Comparison of ENCODE assay signal across 16 cellular contexts in genomic region chr10:12412671-12413368, GRCh38.
A peak's percentile ranks its signal among the peaks of the same experiment; 100 is the strongest.
DNase-seq lines count a peak whose midpoint lies in the region; ATAC-seq and TF ChIP-seq lines count a peak whose summit lies in the region.
"Had no signal": no experiment of that assay in that cellular context is flagged by ENCODE, and none has a peak within 500 bp of the region (broad histone marks: within the 10 kb centered on the region; RNA-seq: fewer than 3 reads in every experiment).

No MANE protein-coding gene starts in this region.

- ATAC-seq in CD8-positive, alpha-beta T cell: peak; percentile 70
- ATAC-seq in activated T-helper 17 cell treated with anti-CD3 and anti-CD28 coated beads, Interleukin-2, amount 50 U/mL, for 72 hours (replicated peaks): peak; percentile 94
- ATAC-seq in HG03175 (IDR thresholded peaks at IDR 0.05; ENCODE audit: unreplicated experiment) (no peak), HG02678 (IDR thresholded peaks at IDR 0.05; ENCODE audit: unreplicated experiment) (no peak)
- ATAC-seq: foreskin keratinocyte, PC-3 had no signal

- in situ Hi-C loops in brain microvascular endothelial cell (cut with HindIII; ENCODE audit: low pct_ligation_motif_present, low sequenced_read_pairs): no loop called here

- no peaks in the 10 kb centered on the region for H3K36me3 ChIP-seq in CD8-positive, alpha-beta T cell (ENCODE audit: insufficient read depth, low read length)
- no peaks in the 10 kb centered on the region for H3K36me3 ChIP-seq in brain microvascular endothelial cell (replicated peaks)
- H3K36me3 ChIP-seq: right atrium auricular region had no signal

- H3K27ac Mint-ChIP-seq in CD8-positive, alpha-beta T cell: peak overlapping the region; percentile 8
- H3K27ac Mint-ChIP-seq in activated T-helper 17 cell treated with anti-CD3 and anti-CD28 coated beads, Interleukin-2, amount 50 U/mL, for 72 hours: peak overlapping the region; percentile 1

- TF ChIP-seq CTCF in CD8-positive, alpha-beta T cell (IDR thresholded peaks at IDR 0.05): no peak
- no peak for TF ChIP-seq CTCF in brain microvascular endothelial cell (IDR thresholded peaks at IDR 0.05; ENCODE audit: low read depth, low read length, missing control alignments)

- intact Hi-C loops in CD8-positive, alpha-beta T cell (cut with DNase I, micrococcal nuclease): no loop called here

- no peaks in the 10 kb centered on the region for H3K9me3 ChIP-seq in CD8-positive, alpha-beta T cell (ENCODE audit: low read length)
- H3K9me3 ChIP-seq: MG63, right atrium auricular region had no signal

- no peak overlapping the region for H3K4me3 ChIP-seq in CD8-positive, alpha-beta T cell (ENCODE audit: low read depth, low read length)
- no peak overlapping the region for H3K4me3 ChIP-seq in brain microvascular endothelial cell (ENCODE audit: low read depth, low read length)
- H3K4me3 ChIP-seq: MG63, right atrium auricular region had no signal

- POLR2A ChIA-PET in CD8-positive, alpha-beta T cell (lab: Charles Lee): no interaction called here

- H3K36me3 Mint-ChIP-seq in CD8-positive, alpha-beta T cell: peaks cover 4% of the 10 kb centered on the region
- H3K36me3 Mint-ChIP-seq in activated T-helper 17 cell treated with anti-CD3 and anti-CD28 coated beads, Interleukin-2, amount 50 U/mL, for 72 hours (ENCODE audit: low read depth): no peaks in the 10 kb centered on the region

- no peaks in the 10 kb centered on the region for H3K27me3 Mint-ChIP-seq in CD8-positive, alpha-beta T cell (ENCODE audit: low read depth)
- H3K27me3 Mint-ChIP-seq in activated T-helper 17 cell treated with anti-CD3 and anti-CD28 coated beads, Interleukin-2, amount 50 U/mL, for 72 hours: no peaks in the 10 kb centered on the region

- no peak overlapping the region for H3K4me3 Mint-ChIP-seq in CD8-positive, alpha-beta T cell
- no peak overlapping the region for H3K4me3 Mint-ChIP-seq in activated T-helper 17 cell treated with anti-CD3 and anti-CD28 coated beads, Interleukin-2, amount 50 U/mL, for 72 hours

- peaks cover 3% of the 10 kb centered on the region for H3K9me3 Mint-ChIP-seq in CD8-positive, alpha-beta T cell
- H3K9me3 Mint-ChIP-seq in activated T-helper 17 cell treated with anti-CD3 and anti-CD28 coated beads, Interleukin-2, amount 50 U/mL, for 72 hours: peaks cover 5% of the 10 kb centered on the region

- H3K4me1 ChIP-seq in CD8-positive, alpha-beta T cell (ENCODE audit: insufficient read depth, low read length): peaks cover 22% of the 10 kb centered on the region
- H3K4me1 ChIP-seq: foreskin keratinocyte had no signal

- no peaks in the 10 kb centered on the region for H3K27me3 ChIP-seq in CD8-positive, alpha-beta T cell (ENCODE audit: insufficient read depth, low read length)
- H3K27me3 ChIP-seq in brain microvascular endothelial cell (replicated peaks): no peaks in the 10 kb centered on the region
- H3K27me3 ChIP-seq: MG63, right atrium auricular region had no signal

- H3K4me1 Mint-ChIP-seq in CD8-positive, alpha-beta T cell (ENCODE audit: low read depth): peaks cover 34% of the 10 kb centered on the region
- H3K4me1 Mint-ChIP-seq in activated T-helper 17 cell treated with anti-CD3 and anti-CD28 coated beads, Interleukin-2, amount 50 U/mL, for 72 hours: peaks cover 10% of the 10 kb centered on the region

- peak; percentile 2 to 52 (median 25) for DNase-seq in CD8-positive, alpha-beta T cell
- peak; percentile 16 to 79 for DNase-seq in NCI-H524 (lab: John Stamatoyannopoulos, UW)
- DNase-seq in stimulated activated CD4-positive, alpha-beta T cell treated with anti-CD3 and anti-CD28 coated beads, Interleukin-15, amount 100 ng/mL, for 24 hours: peak; percentile 65
- DNase-seq in brain microvascular endothelial cell: no peak
- no peak for DNase-seq in substantia nigra (lab: John Stamatoyannopoulos, UW)
- DNase-seq: DMS153; effector memory CD4-positive, alpha-beta T cell; foreskin keratinocyte; GOT3; kidney glomerular epithelial cell; MG63; PC-3 had no signal

- CTCF ChIA-PET in CD8-positive, alpha-beta T cell (lab: Charles Lee): no interaction called here

- no peak overlapping the region for H3K27ac ChIP-seq in CD8-positive, alpha-beta T cell (ENCODE audit: low read depth, low read length)
- no peak overlapping the region for H3K27ac ChIP-seq in brain microvascular endothelial cell
- no peak overlapping the region for H3K27ac ChIP-seq in substantia nigra (ENCODE audit: low read depth, low read length, poor library complexity, severe bottlenecking)
- H3K27ac ChIP-seq: foreskin keratinocyte, right atrium auricular region had no signal

Comparison
In these comparisons a context has a peak if more than half of its experiments do, and no peak if none do; other contexts are left out.
1. ATAC-seq: peak in CD8-positive, alpha-beta T cell (single experiment) and activated T-helper 17 cell treated with anti-CD3 and anti-CD28 coated beads, Interleukin-2, amount 50 U/mL, for 72 hours (single experiment); none in HG03175 (single experiment) and HG02678 (single experiment).
2. DNase-seq: peak in CD8-positive, alpha-beta T cell (7 of 7), NCI-H524 (2 of 2) and stimulated activated CD4-positive, alpha-beta T cell treated with anti-CD3 and anti-CD28 coated beads, Interleukin-15, amount 100 ng/mL, for 24 hours (single experiment); none in brain microvascular endothelial cell (single experiment) and substantia nigra (0 of 49).